Comparison of ENCODE assay signal across 1 cellular context in the genomic region with DNA sequence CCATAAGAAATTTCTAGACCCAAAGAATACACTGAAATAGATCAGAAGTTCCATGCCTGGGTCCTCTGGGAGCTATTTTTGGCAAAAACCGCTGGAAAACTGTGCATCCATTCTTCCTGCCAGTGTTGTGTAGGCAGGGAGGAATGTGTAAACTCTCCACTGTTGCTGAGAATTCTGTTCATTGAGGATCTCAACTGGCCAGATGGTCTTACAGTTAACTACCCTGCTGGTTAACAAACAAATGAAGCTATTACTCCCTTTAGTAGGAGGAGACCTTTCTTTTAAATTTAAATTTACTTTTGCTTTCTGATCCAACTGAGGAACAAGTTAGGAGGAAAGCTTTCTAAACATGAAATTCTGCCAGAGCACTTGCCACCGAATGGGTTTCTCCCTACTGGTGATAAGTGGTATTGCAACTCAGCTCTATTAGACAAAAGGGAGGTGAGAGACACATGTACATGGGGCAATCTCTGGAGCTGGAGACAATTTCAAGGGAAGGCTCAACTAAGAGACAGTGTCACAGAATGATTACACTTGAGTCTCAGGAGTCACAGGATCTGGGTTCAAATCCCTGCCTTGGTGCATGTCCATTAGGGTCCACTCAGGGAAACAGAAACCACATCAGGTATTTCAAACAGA.
TF ChIP-seq lines count a peak whose summit lies in the region.

No MANE protein-coding gene starts in this region.

TF ChIP-seq in K562, 482 proteins besides CTCF, POLR2A, EP300 and RAD21 (continued from another document):
- TF ChIP-seq CBX8 (IDR thresholded peaks at IDR 0.05; ENCODE audit: borderline replicate concordance, extremely low read depth, low read depth, low read length, poor library complexity, severe bottlenecking) (no peak), SFPQ (IDR thresholded peaks at IDR 0.05; ENCODE audit: low read depth, low read length) (no peak)
